Comparison of ENCODE assay signal across 18 cellular contexts in genomic region chr7:92730808-92731207, GRCh38.
A peak's percentile ranks its signal among the peaks of the same experiment; 100 is the strongest.
DNase-seq lines count a peak whose midpoint lies in the region; TF ChIP-seq lines count a peak whose summit lies in the region.
"Had no signal": no experiment of that assay in that cellular context is flagged by ENCODE, and none has a peak within 500 bp of the region (broad histone marks: within the 10 kb centered on the region; RNA-seq: fewer than 3 reads in every experiment).

No MANE protein-coding gene starts in this region.

- H3K27me3 ChIP-seq in GM23248 (replicated peaks; ENCODE audit: insufficient read depth), result no peaks in the 10 kb centered on the region
- H3K27me3 ChIP-seq: esophagus squamous epithelium, upper lobe of right lung had no signal

- peaks cover 59% of the 10 kb centered on the region for H3K36me3 Mint-ChIP-seq in activated CD4-positive, alpha-beta T cell treated with anti-CD3 and anti-CD28 coated beads, Interleukin-2, amount 10 ng/mL, durations not matched to agents 24 days and 14 days (ENCODE audit: low read depth)
- peaks cover 35% of the 10 kb centered on the region for H3K36me3 Mint-ChIP-seq in activated CD4-positive, alpha-beta memory T cell treated with anti-CD3 and anti-CD28 coated beads for 36 hours

- H3K4me3 Mint-ChIP-seq in activated CD4-positive, alpha-beta T cell treated with anti-CD3 and anti-CD28 coated beads, Interleukin-2, amount 10 ng/mL, durations not matched to agents 24 days and 14 days, result peak overlapping the region; percentile 50
- peak overlapping the region; percentile 10 for H3K4me3 Mint-ChIP-seq in activated CD4-positive, alpha-beta memory T cell treated with anti-CD3 and anti-CD28 coated beads for 36 hours
- H3K4me3 Mint-ChIP-seq: brain; CD8-positive, alpha-beta T cell had no signal

- WGBS in GM23248 (ENCODE audit: low coverage in 1 of 2, low lambda C conversion rate in 2 of 2, missing lambda C conversion rate in 2 of 2), 2 experiments, result 54 to 57% methylated on average over 3 of the region's 3 CpGs

- H2AFZ ChIP-seq in GM23248, result no peak overlapping the region

- intact Hi-C loops in activated CD4-positive, alpha-beta T cell treated with anti-CD3 and anti-CD28 coated beads, Interleukin-2, amount 10 ng/mL, durations not matched to agents 24 days and 14 days (cut with micrococcal nuclease), result loop anchor here (1.0 to 2.0 kb wide), 8 partner anchors 13 to 102 kb away; no protein-coding TSS in a partner anchor
- intact Hi-C loops in activated CD4-positive, alpha-beta memory T cell treated with anti-CD3 and anti-CD28 coated beads for 36 hours (cut with micrococcal nuclease), result loop anchor here (1.0 to 2.0 kb wide), 11 partner anchors 21 to 173 kb away; no protein-coding TSS in a partner anchor

- TF ChIP-seq CTCF in fibroblast of the aortic adventitia (IDR thresholded peaks at IDR 0.05; ENCODE audit: insufficient read depth, low read length), result no peak

- peaks cover 97% of the 10 kb centered on the region for H3K79me2 ChIP-seq in GM23248 (ENCODE audit: insufficient read depth)

- CTCF ChIA-PET in activated CD4-positive, alpha-beta memory T cell treated with anti-CD3 and anti-CD28 coated beads for 36 hours (lab: Charles Lee), result interaction anchor here (1.0 kb wide), 1 partner anchor 77 kb away, joined by 3 read pairs; no protein-coding TSS in a partner anchor

- POLR2A ChIA-PET in activated CD4-positive, alpha-beta memory T cell treated with anti-CD3 and anti-CD28 coated beads for 36 hours (lab: Charles Lee), result interaction anchor here (0.6 to 2.0 kb wide), 15 partner anchors 21 to 173 kb away, joined by 3 to 8 read pairs (median 4); no protein-coding TSS in a partner anchor

- H3K4me3 ChIP-seq in GM23248, result 0 out of 2 replicates have a peak overlapping the region, but pooled peaks have one; percentile 10
- H3K4me3 ChIP-seq in fibroblast of the aortic adventitia (ENCODE audit: low read depth, low read length), result no peak overlapping the region
- H3K4me3 ChIP-seq: esophagus squamous epithelium, HAP-1, mucosa of descending colon, upper lobe of right lung had no signal

- no peak for DNase-seq in activated CD4-positive, alpha-beta T cell treated with anti-CD3 and anti-CD28 coated beads, Interleukin-2, amount 10 ng/mL, durations not matched to agents 24 days and 14 days
- DNase-seq in activated CD4-positive, alpha-beta T cell treated with anti-CD3 and anti-CD28 coated beads, Interleukin-2, amount 50 U/mL, for 4 hours, result no peak
- DNase-seq in GM23248, result peak; percentile 78
- no peak for DNase-seq in activated CD4-positive, alpha-beta memory T cell treated with anti-CD3 and anti-CD28 coated beads for 36 hours
- DNase-seq in fibroblast of the aortic adventitia (ENCODE audit: low read depth), result peak; percentile 60
- no peak for DNase-seq in NCI-H526 treated with DMSO at 0.1 percent for 48 hours (lab: John Stamatoyannopoulos, UW)
- DNase-seq in NCI-H748 treated with DMSO at 0.1 percent for 48 hours (lab: John Stamatoyannopoulos, UW), result no peak
- no peak for DNase-seq in stimulated activated CD4-positive, alpha-beta T cell treated with anti-CD3 and anti-CD28 coated beads, Interleukin-15, amount 100 ng/mL, for 24 hours
- DNase-seq: CD8-positive, alpha-beta T cell; esophagus squamous epithelium; GF-D8; mucosa of descending colon; NCI-H2081; NCI-H526; small intestine; upper lobe of right lung had no signal

- H3K27ac Mint-ChIP-seq in activated CD4-positive, alpha-beta T cell treated with anti-CD3 and anti-CD28 coated beads, Interleukin-2, amount 10 ng/mL, durations not matched to agents 24 days and 14 days, result peak overlapping the region; percentile 95
- peak overlapping the region; percentile 96 for H3K27ac Mint-ChIP-seq in activated CD4-positive, alpha-beta memory T cell treated with anti-CD3 and anti-CD28 coated beads for 36 hours
- H3K27ac Mint-ChIP-seq: CD8-positive, alpha-beta T cell had no signal

- no peaks in the 10 kb centered on the region for H3K9me3 ChIP-seq in GM23248 (ENCODE audit: low read depth)
- H3K9me3 ChIP-seq: esophagus squamous epithelium, HAP-1, mucosa of descending colon, upper lobe of right lung had no signal

- peak overlapping the region; percentile 13 for H3K4me2 ChIP-seq in GM23248 (ENCODE audit: unreplicated experiment)

- no peaks in the 10 kb centered on the region for H3K27me3 Mint-ChIP-seq in activated CD4-positive, alpha-beta T cell treated with anti-CD3 and anti-CD28 coated beads, Interleukin-2, amount 10 ng/mL, durations not matched to agents 24 days and 14 days
- no peaks in the 10 kb centered on the region for H3K27me3 Mint-ChIP-seq in activated CD4-positive, alpha-beta memory T cell treated with anti-CD3 and anti-CD28 coated beads for 36 hours
- H3K27me3 Mint-ChIP-seq: brain had no signal

- no peaks in the 10 kb centered on the region for H3K9me2 ChIP-seq in GM23248 (ENCODE audit: insufficient read depth)

- H3K9ac ChIP-seq in GM23248, result no peak overlapping the region

- H3K4me1 Mint-ChIP-seq in activated CD4-positive, alpha-beta T cell treated with anti-CD3 and anti-CD28 coated beads, Interleukin-2, amount 10 ng/mL, durations not matched to agents 24 days and 14 days, result peaks cover 52% of the 10 kb centered on the region
- peaks cover 68% of the 10 kb centered on the region for H3K4me1 Mint-ChIP-seq in activated CD4-positive, alpha-beta memory T cell treated with anti-CD3 and anti-CD28 coated beads for 36 hours (ENCODE audit: low read depth)

- peaks cover 59% of the 10 kb centered on the region for H3K4me1 ChIP-seq in GM23248 (ENCODE audit: insufficient read depth)

- peaks cover 12% of the 10 kb centered on the region for H3K9me3 Mint-ChIP-seq in activated CD4-positive, alpha-beta T cell treated with anti-CD3 and anti-CD28 coated beads, Interleukin-2, amount 10 ng/mL, durations not matched to agents 24 days and 14 days
- no peaks in the 10 kb centered on the region for H3K9me3 Mint-ChIP-seq in activated CD4-positive, alpha-beta memory T cell treated with anti-CD3 and anti-CD28 coated beads for 36 hours
- H3K9me3 Mint-ChIP-seq: brain; CD8-positive, alpha-beta T cell had no signal

- H3K36me3 ChIP-seq in GM23248 (ENCODE audit: low read depth), result no peaks in the 10 kb centered on the region
- H3K36me3 ChIP-seq: HAP-1, upper lobe of right lung had no signal

- in situ Hi-C loops in GM23248 (cut with MboI), result no loop called here

- H4K20me1 ChIP-seq in GM23248 (ENCODE audit: insufficient read depth), result no peaks in the 10 kb centered on the region

- peak overlapping the region; percentile 61 for H3K27ac ChIP-seq in GM23248
- H3K27ac ChIP-seq: upper lobe of right lung had no signal

- peaks cover 34% of the 10 kb centered on the region for H3F3A ChIP-seq in GM23248 (ENCODE audit: insufficient read depth)

Comparison
In these comparisons a context has a peak if more than half of its experiments do, and no peak if none do; other contexts are left out.
1. DNase-seq: peak in GM23248 (single experiment) and fibroblast of the aortic adventitia (single experiment); none in activated CD4-positive, alpha-beta T cell treated with anti-CD3 and anti-CD28 coated beads, Interleukin-2, amount 10 ng/mL, durations not matched to agents 24 days and 14 days (single experiment), activated CD4-positive, alpha-beta T cell treated with anti-CD3 and anti-CD28 coated beads, Interleukin-2, amount 50 U/mL, for 4 hours (0 of 2), activated CD4-positive, alpha-beta memory T cell treated with anti-CD3 and anti-CD28 coated beads for 36 hours (single experiment), NCI-H526 treated with DMSO at 0.1 percent for 48 hours (single experiment), NCI-H748 treated with DMSO at 0.1 percent for 48 hours (single experiment) and stimulated activated CD4-positive, alpha-beta T cell treated with anti-CD3 and anti-CD28 coated beads, Interleukin-15, amount 100 ng/mL, for 24 hours (single experiment).